In the genomic region with DNA sequence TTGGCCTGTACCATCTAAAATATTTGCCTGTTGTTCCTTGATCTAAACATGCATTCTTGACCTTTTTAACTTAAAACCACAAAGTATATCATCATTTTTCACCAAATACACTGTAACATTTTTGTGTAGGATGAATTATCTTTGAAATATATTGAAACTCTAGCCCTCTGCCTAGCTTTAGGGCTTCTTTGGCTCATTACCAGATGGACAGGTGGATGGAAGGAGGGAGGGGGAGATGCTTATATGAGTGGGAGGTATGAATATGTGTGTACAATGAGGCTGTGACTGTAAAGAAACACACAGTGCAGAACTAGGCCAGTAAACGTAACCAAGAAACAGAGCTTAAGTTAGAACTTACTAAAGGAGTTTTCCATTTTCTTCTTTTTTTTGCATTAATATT, we compare ENCODE assay signal across 14 cellular contexts.
"Had no signal": no experiment of that assay in that cellular context is flagged by ENCODE, and none has a peak within 500 bp of the region (broad histone marks: within the 10 kb centered on the region; RNA-seq: fewer than 3 reads in every experiment).

No MANE protein-coding gene starts in this region.

- H3K9me3 Mint-ChIP-seq: activated CD4-positive, alpha-beta memory T cell treated with anti-CD3 and anti-CD28 coated beads, Interleukin-2, amount 10 ng/mL, durations not matched to agents 7 days and 5 days; activated naive CD4-positive, alpha-beta T cell treated with anti-CD3 and anti-CD28 coated beads, Interleukin-2, amount 10 ng/mL, durations not matched to agents 7 days and 5 days; activated T-cell treated with anti-CD3 and anti-CD28 coated beads, Interleukin-2, amount 50 U/mL, for 24 hours had no signal

- H3K4me3 Mint-ChIP-seq: activated CD4-positive, alpha-beta memory T cell treated with anti-CD3 and anti-CD28 coated beads, Interleukin-2, amount 10 ng/mL, durations not matched to agents 7 days and 5 days; activated naive CD4-positive, alpha-beta T cell treated with anti-CD3 and anti-CD28 coated beads, Interleukin-2, amount 10 ng/mL, durations not matched to agents 7 days and 5 days; activated T-cell treated with anti-CD3 and anti-CD28 coated beads, Interleukin-2, amount 50 U/mL, for 24 hours; naive thymus-derived CD4-positive, alpha-beta T cell had no signal

- H3K36me3 ChIP-seq: left lung, pancreas, stomach, thoracic aorta had no signal

- H3K4me3 ChIP-seq: hepatocyte, left lung, mucosa of descending colon, pancreas, stomach, thoracic aorta had no signal

- H3K27me3 ChIP-seq: hepatocyte, pancreas, stomach had no signal

- H3K27ac Mint-ChIP-seq: activated CD4-positive, alpha-beta memory T cell treated with anti-CD3 and anti-CD28 coated beads, Interleukin-2, amount 10 ng/mL, durations not matched to agents 7 days and 5 days; activated naive CD4-positive, alpha-beta T cell treated with anti-CD3 and anti-CD28 coated beads, Interleukin-2, amount 10 ng/mL, durations not matched to agents 7 days and 5 days; activated T-cell treated with anti-CD3 and anti-CD28 coated beads, Interleukin-2, amount 50 U/mL, for 24 hours; naive thymus-derived CD4-positive, alpha-beta T cell had no signal

- H3K36me3 Mint-ChIP-seq: activated naive CD4-positive, alpha-beta T cell treated with anti-CD3 and anti-CD28 coated beads, Interleukin-2, amount 10 ng/mL, durations not matched to agents 7 days and 5 days; naive thymus-derived CD4-positive, alpha-beta T cell had no signal

- H3K27ac ChIP-seq: hepatocyte, left lung, pancreas, stomach, thoracic aorta had no signal

- H3K9me3 ChIP-seq: left lung, mucosa of descending colon, pancreas, stomach, thoracic aorta had no signal

- H3K4me1 ChIP-seq: left lung, pancreas had no signal

- DNase-seq: activated CD4-positive, alpha-beta memory T cell treated with anti-CD3 and anti-CD28 coated beads, Interleukin-2, amount 10 ng/mL, durations not matched to agents 7 days and 5 days; activated CD4-positive, alpha-beta T cell treated with anti-CD3 and anti-CD28 coated beads for 4 hours; activated naive CD4-positive, alpha-beta T cell treated with anti-CD3 and anti-CD28 coated beads, Interleukin-2, amount 10 ng/mL, durations not matched to agents 7 days and 5 days; activated T-cell treated with anti-CD3 and anti-CD28 coated beads, Interleukin-2, amount 50 U/mL, for 24 hours; left lung; mammary epithelial cell; mucosa of descending colon; naive thymus-derived CD4-positive, alpha-beta T cell; pancreas; stimulated activated CD4-positive, alpha-beta T cell treated with anti-CD3 and anti-CD28 coated beads, Interleukin-12 subunit alpha, Interleukin-12 subunit beta, amount 100 ng/mL, for 4 hours; stimulated activated CD4-positive, alpha-beta T cell treated with anti-CD3 and anti-CD28 coated beads, Interleukin-2, amount 100 ng/mL, for 24 hours; stomach had no signal

- ATAC-seq: left lung; mucosa of descending colon; naive thymus-derived CD4-positive, alpha-beta T cell; pancreas had no signal
